Comparison of ENCODE assay signal across 28 cellular contexts in the genomic region with DNA sequence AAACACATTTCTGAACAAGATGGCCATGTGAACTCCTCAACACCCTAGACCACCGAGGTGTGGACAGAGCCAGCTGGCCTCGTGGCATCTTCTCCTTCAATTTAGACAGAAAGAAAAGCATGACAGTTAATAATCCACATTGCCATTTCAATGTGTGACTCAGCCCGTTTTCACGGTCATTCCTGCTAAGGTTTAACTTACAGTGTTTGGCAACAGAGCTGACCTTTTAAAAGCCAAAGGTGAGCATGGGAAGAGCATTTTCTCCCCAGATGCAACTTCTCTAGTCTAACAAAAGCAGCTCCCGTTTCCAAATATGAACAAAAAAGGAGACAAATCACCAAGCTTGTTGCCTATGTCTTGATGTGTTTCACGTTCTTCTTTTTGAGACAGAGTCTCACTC.
"Had no signal": no experiment of that assay in that cellular context is flagged by ENCODE, and none has a peak within 500 bp of the region (broad histone marks: within the 10 kb centered on the region; RNA-seq: fewer than 3 reads in every experiment).

No MANE protein-coding gene starts in this region.

- H3K4me3 ChIP-seq: colonic mucosa, heart right ventricle, lung, ovary, psoas muscle, right lobe of liver, smooth muscle cell, testis, tibial artery had no signal

- H3K9me3 ChIP-seq: colonic mucosa, heart right ventricle, ovary, psoas muscle, right lobe of liver, testis, tibial artery had no signal

- H3K4me1 ChIP-seq: colonic mucosa, foreskin keratinocyte, psoas muscle, testis, tibial artery had no signal

- ATAC-seq: effector memory CD8-positive, alpha-beta T cell; foreskin keratinocyte; left lobe of liver; naive thymus-derived CD4-positive, alpha-beta T cell; psoas muscle; stimulated activated effector memory CD8-positive, alpha-beta T cell treated with anti-CD3 and anti-CD28 coated beads, Interleukin-12 subunit alpha, Interleukin-12 subunit beta, amount 100 ng/mL, for 72 hours; stimulated activated naive CD8-positive, alpha-beta T cell treated with anti-CD3 and anti-CD28 coated beads, Interleukin-15, Interleukin-2, amounts not matched to agents 100 U/mL and 50 U/mL, for 24 hours had no signal

- H3K27me3 ChIP-seq: colonic mucosa, foreskin keratinocyte, ovary, right lobe of liver, testis had no signal

- H3K27ac ChIP-seq: colonic mucosa, foreskin keratinocyte, heart right ventricle, ovary, psoas muscle, right lobe of liver, testis, tibial artery had no signal

- H3K36me3 ChIP-seq: colonic mucosa, heart right ventricle, ovary, right lobe of liver, tibial artery had no signal

- DNase-seq: colonic mucosa; effector memory CD8-positive, alpha-beta T cell; foreskin keratinocyte; glutamatergic neuron; heart right ventricle; hippocampal formation; immature natural killer cell; mesendoderm; midbrain; naive thymus-derived CD4-positive, alpha-beta T cell; nephron progenitor cell; nucleus accumbens; ovary; posterior cingulate gyrus; psoas muscle; retina; right lobe of liver; stimulated activated CD4-positive, alpha-beta T cell treated with anti-CD3 and anti-CD28 coated beads, Interleukin-12 subunit alpha, Interleukin-12 subunit beta, amount 100 ng/mL, for 4 hours; stimulated activated CD4-positive, alpha-beta T cell treated with anti-CD3 and anti-CD28 coated beads, Interleukin-1b, Interleukin-23, amount 100 ng/mL, for 48 hours; stimulated activated CD4-positive, alpha-beta T cell treated with anti-CD3 and anti-CD28 coated beads, Interleukin-4, amount 100 ng/mL, for 1 hour; stimulated activated naive CD8-positive, alpha-beta T cell treated with anti-CD3 and anti-CD28 coated beads, Interleukin-15, Interleukin-2, amounts not matched to agents 100 U/mL and 50 U/mL, for 24 hours; substantia nigra; testis; tibial artery had no signal
